Comparison of ENCODE assay signal across 1 cellular context in genomic region chr7:47335071-47335470, GRCh38.
TF ChIP-seq lines count a peak whose summit lies in the region.

No MANE protein-coding gene starts in this region.

TF ChIP-seq in HepG2, 621 proteins besides CTCF, POLR2A, EP300 and RAD21 (continued from another document):
- TF ChIP-seq ZHX1 (CRISPR knock-in tag; IDR thresholded peaks at IDR 0.05; ENCODE audit: low read depth), result no peak
- no peak for TF ChIP-seq ATM (IDR thresholded peaks at IDR 0.05; ENCODE audit: borderline replicate concordance)
- no peak for TF ChIP-seq ZNF460 (CRISPR knock-in tag; IDR thresholded peaks at IDR 0.05; ENCODE audit: borderline replicate concordance)
